In the genomic region with DNA sequence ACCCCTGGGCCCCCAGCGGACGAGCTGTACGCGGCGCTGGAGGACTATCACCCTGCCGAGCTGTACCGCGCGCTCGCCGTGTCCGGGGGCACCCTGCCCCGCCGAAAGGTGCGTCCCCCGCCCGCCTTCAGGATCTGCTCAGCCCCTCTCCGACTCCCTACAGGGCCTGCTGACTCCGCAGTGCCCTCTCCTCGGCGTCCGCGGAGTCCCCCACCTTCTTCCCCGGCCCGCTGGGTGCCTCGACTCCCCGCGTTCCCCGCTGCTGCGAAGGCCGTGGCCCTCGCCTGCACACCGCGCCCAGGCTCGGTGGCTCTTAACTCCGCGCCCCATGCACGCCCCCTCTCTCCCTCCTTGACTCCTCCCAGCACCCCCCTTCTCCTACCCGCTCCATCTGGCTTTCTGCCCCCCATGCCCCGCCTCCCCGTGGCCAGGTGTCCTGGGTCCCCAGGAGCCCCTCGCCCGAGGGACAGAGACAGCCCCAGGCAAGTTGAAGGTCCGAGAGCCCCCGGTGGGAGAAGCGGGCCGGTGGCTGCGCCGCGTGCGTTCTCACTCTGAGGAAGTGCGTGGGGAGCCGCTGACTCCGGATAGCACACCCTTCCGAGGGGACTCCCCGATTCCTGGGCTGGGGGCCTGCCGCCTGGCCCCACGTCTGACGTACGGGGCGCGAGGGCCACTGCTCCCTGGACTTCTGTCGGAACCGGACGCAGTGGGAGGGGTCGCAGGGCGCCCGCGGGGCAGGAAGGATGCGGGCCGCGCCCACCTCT, we compare ENCODE assay signal across 8 cellular contexts. TPM values are rescaled to one million over a fixed set of nuclear protein-coding genes. Genes with fewer than 3 reads are reported as not detected.
DNase-seq lines count a peak whose midpoint lies in the region; ATAC-seq and TF ChIP-seq lines count a peak whose summit lies in the region.

No MANE protein-coding gene starts in this region.

- peak overlapping the region; percentile 40 for H3K27ac Mint-ChIP-seq in activated CD4-positive, alpha-beta memory T cell treated with anti-CD3 and anti-CD28 coated beads for 36 hours
- H3K27ac Mint-ChIP-seq in endodermal cell, result no peak overlapping the region
- H3K27ac Mint-ChIP-seq in natural killer cell, result peak overlapping the region; percentile 90 to 95
- H3K27ac Mint-ChIP-seq in type B pancreatic cell, result no peak overlapping the region

- DNase-seq in H7 (peak; percentile 80), endodermal cell (peak; percentile 79), natural killer cell (peak; percentile 65), type B pancreatic cell (ENCODE audit: extremely low spot score, unreplicated experiment) (no peak), epidermal melanocyte (ENCODE audit: insufficient read length, low spot score) (no peak)
- peak; percentile 62 for DNase-seq in activated CD4-positive, alpha-beta memory T cell treated with anti-CD3 and anti-CD28 coated beads for 36 hours

- intact Hi-C loops in activated CD4-positive, alpha-beta memory T cell treated with anti-CD3 and anti-CD28 coated beads for 36 hours (cut with micrococcal nuclease), result loop anchor here (1.0 kb wide), 2 partner anchors 16 to 44 kb away; a partner anchor contains a TSS
- intact Hi-C loops in natural killer cell (cut with micrococcal nuclease), result no loop called here

- peaks cover 8% of the 10 kb centered on the region for H3K36me3 Mint-ChIP-seq in activated CD4-positive, alpha-beta memory T cell treated with anti-CD3 and anti-CD28 coated beads for 36 hours
- H3K36me3 Mint-ChIP-seq in endodermal cell (ENCODE audit: low read depth) (peaks cover 3% of the 10 kb centered on the region), natural killer cell (no peaks in the 10 kb centered on the region), type B pancreatic cell (peaks cover 3% of the 10 kb centered on the region)

- 10 to 12% methylated on average over 37 to 72 of the region's 72 CpGs for WGBS in endodermal cell (ENCODE audit: insufficient coverage in 1 of 2, insufficient read length in 1 of 2), 2 experiments

- H3K4me1 ChIP-seq in endodermal cell (ENCODE audit: control insufficient read depth, insufficient read depth, low read length), result peaks cover 8% of the 10 kb centered on the region

- peak overlapping the region; percentile 51 for H3K4me3 ChIP-seq in H7 (ENCODE audit: insufficient read depth, low read depth, low read length)
- peak overlapping the region; percentile 64 for H3K4me3 ChIP-seq in endodermal cell (ENCODE audit: low read length)

- TF ChIP-seq CTCF in endodermal cell (conservative IDR thresholded peaks at IDR 0.05) (no peak), natural killer cell (IDR thresholded peaks at IDR 0.05) (no peak), type B pancreatic cell (conservative IDR thresholded peaks at IDR 0.05) (no peak)

- CTCF ChIA-PET in activated CD4-positive, alpha-beta memory T cell treated with anti-CD3 and anti-CD28 coated beads for 36 hours (lab: Charles Lee), result interaction anchor here (0.9 to 8.8 kb wide), 9 partner anchors 13 to 132 kb away, joined by 3 to 168 read pairs (median 4); no protein-coding TSS in a partner anchor

- H3K27me3 ChIP-seq in H7 (ENCODE audit: control insufficient read depth, insufficient read depth, low read length) (peaks cover 46% of the 10 kb centered on the region), endodermal cell (ENCODE audit: control insufficient read depth, insufficient read depth, low read length, poor library complexity, severe bottlenecking) (peaks cover 50% of the 10 kb centered on the region)

- no peak overlapping the region for H3K27ac ChIP-seq in endodermal cell (ENCODE audit: low read depth, low read length)

- H3K4me1 Mint-ChIP-seq in activated CD4-positive, alpha-beta memory T cell treated with anti-CD3 and anti-CD28 coated beads for 36 hours (ENCODE audit: low read depth), result peaks cover 14% of the 10 kb centered on the region
- H3K4me1 Mint-ChIP-seq in endodermal cell (peaks cover 16% of the 10 kb centered on the region), natural killer cell (peaks cover 27 to 34% of the 10 kb centered on the region in 2 donors), type B pancreatic cell (ENCODE audit: unreplicated experiment) (peaks cover 43% of the 10 kb centered on the region)

- ATAC-seq in natural killer cell (peak; percentile 33 to 60 (median 43)), HG03460 (IDR thresholded peaks at IDR 0.05; ENCODE audit: unreplicated experiment) (no peak), HG02798 (IDR thresholded peaks at IDR 0.05; ENCODE audit: poor library complexity, unreplicated experiment) (no peak)

- H3K27me3 Mint-ChIP-seq in activated CD4-positive, alpha-beta memory T cell treated with anti-CD3 and anti-CD28 coated beads for 36 hours, result peaks cover 2% of the 10 kb centered on the region
- H3K27me3 Mint-ChIP-seq in endodermal cell (ENCODE audit: insufficient read depth) (peaks cover 52% of the 10 kb centered on the region), natural killer cell (ENCODE audit: low read depth in 2 of 2) (no peaks in the 10 kb centered on the region), type B pancreatic cell (peaks cover 37% of the 10 kb centered on the region)

- H3K36me3 ChIP-seq in H7 (replicated peaks; ENCODE audit: control insufficient read depth, insufficient read depth, low read length), result no peaks in the 10 kb centered on the region
- H3K36me3 ChIP-seq in endodermal cell (ENCODE audit: control insufficient read depth, insufficient read depth, low read length), result no peaks in the 10 kb centered on the region

- H3K9ac ChIP-seq in endodermal cell (ENCODE audit: extremely low read depth, low read length, poor library complexity, severe bottlenecking), result no peak overlapping the region

- H3K4me3 Mint-ChIP-seq in activated CD4-positive, alpha-beta memory T cell treated with anti-CD3 and anti-CD28 coated beads for 36 hours, result peak overlapping the region; percentile 83
- H3K4me3 Mint-ChIP-seq in endodermal cell, result peak overlapping the region; percentile 66
- peak overlapping the region; percentile 93 for H3K4me3 Mint-ChIP-seq in natural killer cell
- H3K4me3 Mint-ChIP-seq in type B pancreatic cell, result peak overlapping the region; percentile 84

- peaks cover 7% of the 10 kb centered on the region for H3K9me3 ChIP-seq in endodermal cell (ENCODE audit: control insufficient read depth, low read length)

- no peaks in the 10 kb centered on the region for H3K9me3 Mint-ChIP-seq in activated CD4-positive, alpha-beta memory T cell treated with anti-CD3 and anti-CD28 coated beads for 36 hours
- H3K9me3 Mint-ChIP-seq in endodermal cell (no peaks in the 10 kb centered on the region), natural killer cell (no peaks in the 10 kb centered on the region), type B pancreatic cell (no peaks in the 10 kb centered on the region)

- POLR2A ChIA-PET in activated CD4-positive, alpha-beta memory T cell treated with anti-CD3 and anti-CD28 coated beads for 36 hours (lab: Charles Lee), result interaction anchor here (0.9 to 2.9 kb wide), 6 partner anchors 13 to 63 kb away, joined by 3 to 28 read pairs (median 4); a partner anchor contains a TSS

RNA-seq across cellular contexts. Expression of a gene that starts 0.6 kb away (rescaled TPM):
- total RNA-seq in H7 (2014; rRNA removed; shearing (Covaris generic)), result 2.2 and 3.6 TPM in 2 replicates
- 10 to 100 TPM; 15.1 to 18.7 TPM for total RNA-seq in activated CD4-positive, alpha-beta memory T cell treated with anti-CD3 and anti-CD28 coated beads for 36 hours
- 1 to 10 TPM; 4.4 to 9.1 TPM for total RNA-seq in endodermal cell
- polyA plus RNA-seq in endodermal cell (2013, experiment 1 of 2), result 16.3 TPM
- polyA plus RNA-seq in endodermal cell (2013, experiment 2 of 2), result 13.2 TPM
- total RNA-seq in natural killer cell, result 100 to 1,000 TPM; 403 to 663 (median 424) TPM
- total RNA-seq in type B pancreatic cell (ENCODE audit: low replicate concordance), result 4.2 and 16.5 TPM in 2 replicates

RNA-seq across cellular contexts. Expression of a gene that starts 43.9 kb away (rescaled TPM):
- 11.8 and 29.6 TPM in 2 replicates for total RNA-seq in H7 (2014; rRNA removed; shearing (Covaris generic))
- 10 to 100 TPM; 64.2 to 68.2 TPM for total RNA-seq in activated CD4-positive, alpha-beta memory T cell treated with anti-CD3 and anti-CD28 coated beads for 36 hours
- total RNA-seq in endodermal cell, result 10 to 100 TPM; 17.7 to 18.4 TPM
- 21.3 TPM for polyA plus RNA-seq in endodermal cell (2013, experiment 1 of 2)
- polyA plus RNA-seq in endodermal cell (2013, experiment 2 of 2), result 17.6 TPM
- total RNA-seq in natural killer cell, result 100 to 1,000 TPM in 1 of 3 donors, 10 to 100 TPM in 2; 72.5 to 177 (median 96.7) TPM
- 11.4 and 81.9 TPM in 2 replicates for total RNA-seq in type B pancreatic cell (ENCODE audit: low replicate concordance)

RNA-seq across cellular contexts. Expression of a gene that starts 55.8 kb away (rescaled TPM):
- total RNA-seq in H7 (2014; rRNA removed; shearing (Covaris generic)), result 14.1 and 14.9 TPM in 2 replicates
- total RNA-seq in activated CD4-positive, alpha-beta memory T cell treated with anti-CD3 and anti-CD28 coated beads for 36 hours, result 1 to 10 TPM; 8.0 to 8.3 TPM
- total RNA-seq in endodermal cell, result 10 to 100 TPM; 48.6 to 59.3 TPM
- polyA plus RNA-seq in endodermal cell (2013, experiment 1 of 2), result 33.5 TPM
- 28.8 TPM for polyA plus RNA-seq in endodermal cell (2013, experiment 2 of 2)
- total RNA-seq in natural killer cell, result 1 to 10 TPM; 5.9 to 9.6 (median 6.6) TPM
- total RNA-seq in type B pancreatic cell (ENCODE audit: low replicate concordance), result 36.0 and 36.1 TPM in 2 replicates

Comparison
In these comparisons a context has a peak if more than half of its experiments do, and no peak if none do; other contexts are left out.
1. DNase-seq: peak in H7 (single experiment), activated CD4-positive, alpha-beta memory T cell treated with anti-CD3 and anti-CD28 coated beads for 36 hours (single experiment), endodermal cell (single experiment) and natural killer cell (single experiment); none in type B pancreatic cell (single experiment) and epidermal melanocyte (single experiment).
2. H3K27ac Mint-ChIP-seq: peak in activated CD4-positive, alpha-beta memory T cell treated with anti-CD3 and anti-CD28 coated beads for 36 hours (single experiment) and natural killer cell (2 of 2); none in endodermal cell (single experiment) and type B pancreatic cell (single experiment).
3. ATAC-seq: peak in natural killer cell (3 of 3); none in HG03460 (single experiment) and HG02798 (single experiment).
4. RNA of a gene that starts 0.6 kb away (total RNA-seq): 403 to 663 TPM in natural killer cell; 15.1 to 18.7 TPM in activated CD4-positive, alpha-beta memory T cell treated with anti-CD3 and anti-CD28 coated beads for 36 hours, 4.2 to 16.5 TPM in type B pancreatic cell, 4.4 to 9.1 TPM in endodermal cell and 2.2 to 3.6 TPM in H7; every median in the first group is over 10 times any median in the second.
5. Peak in every context shown above with its lines, with median percentiles within 50 percentile points of each other: H3K4me3 Mint-ChIP-seq.